8 cellular contexts compared by ENCODE assay signal in the genomic region with DNA sequence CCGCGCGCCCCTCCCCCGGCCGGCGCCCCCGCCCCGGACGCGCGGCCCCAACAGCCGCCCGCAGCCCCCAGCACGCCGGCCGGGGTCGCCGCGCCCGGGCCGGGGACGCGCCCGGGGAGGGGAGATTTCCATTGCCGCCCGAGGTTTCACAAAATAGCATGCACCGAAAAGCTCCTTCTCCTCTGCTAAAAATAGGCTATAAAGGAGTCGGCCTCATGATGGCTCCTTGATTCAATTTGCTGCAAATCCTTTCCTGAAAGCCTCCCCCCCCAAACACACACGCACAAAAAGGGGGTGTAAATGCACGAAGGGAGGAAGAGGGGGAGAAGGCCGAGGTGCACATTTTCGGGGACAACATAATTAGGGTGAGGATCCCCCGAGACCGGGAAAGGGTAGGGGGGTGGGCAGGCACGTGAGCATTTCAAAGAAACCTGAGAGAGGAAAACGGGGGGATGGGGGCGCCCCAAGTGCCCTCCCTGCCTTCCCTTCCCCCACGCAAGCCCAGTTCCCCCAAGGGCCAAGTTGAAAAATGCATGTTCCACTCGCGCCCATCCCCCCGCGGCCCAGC. TPM values are rescaled to one million over a fixed set of nuclear protein-coding genes. Genes with fewer than 3 reads are reported as not detected.
DNase-seq lines count a peak whose midpoint lies in the region; ATAC-seq and TF ChIP-seq lines count a peak whose summit lies in the region.

No MANE protein-coding gene starts in this region.

- H3K27ac ChIP-seq in ascending aorta, result peak overlapping the region; percentile 96 to 98
- H3K27ac ChIP-seq in hepatocyte, result peak overlapping the region; percentile 100

- H3K9me3 ChIP-seq in ascending aorta, result no peaks in the 10 kb centered on the region
- H3K9me3 ChIP-seq in hepatocyte (ENCODE audit: low read depth), result no peaks in the 10 kb centered on the region

- DNase-seq in Ammon's horn (ENCODE audit: low spot score), result peak; percentile 44
- DNase-seq in RKO (ENCODE audit: low spot score), result peak; percentile 61
- DNase-seq in ascending aorta (ENCODE audit: low spot score in 2 of 2), result peak in 1 of 2 donors; percentile 71
- peak; percentile 49 for DNase-seq in hepatocyte (ENCODE audit: low spot score)
- DNase-seq in retina, result peak; percentile 75

- peak overlapping the region; percentile 58 for H2AFZ ChIP-seq in hepatocyte

- H4K20me1 ChIP-seq in hepatocyte (ENCODE audit: insufficient read depth, poor library complexity, severe bottlenecking), result peaks cover 33% of the 10 kb centered on the region

- H3K27me3 ChIP-seq in ascending aorta (no peaks in the 10 kb centered on the region), hepatocyte (no peaks in the 10 kb centered on the region)

- no peaks in the 10 kb centered on the region for H3K9me2 ChIP-seq in hepatocyte (replicated peaks; ENCODE audit: insufficient read depth)

- H3K36me3 ChIP-seq in ascending aorta (no peaks in the 10 kb centered on the region), hepatocyte (replicated peaks; ENCODE audit: insufficient read depth, low read depth) (no peaks in the 10 kb centered on the region)

- peaks cover 56% of the 10 kb centered on the region for H3K79me2 ChIP-seq in hepatocyte

- peak overlapping the region; percentile 79 for H3K4me2 ChIP-seq in hepatocyte

- H3K4me1 ChIP-seq in ascending aorta (peaks cover 0 to 14% of the 10 kb centered on the region in 2 donors), hepatocyte (ENCODE audit: insufficient read depth) (peaks cover 16% of the 10 kb centered on the region)

- no peak for TF ChIP-seq CTCF in ascending aorta (IDR thresholded peaks at IDR 0.05)
- TF ChIP-seq CTCF in hepatocyte (IDR thresholded peaks at IDR 0.05; ENCODE audit: poor library complexity), result no peak

- H3K4me3 ChIP-seq in ascending aorta, result peak overlapping the region; percentile 97
- peak overlapping the region; percentile 100 for H3K4me3 ChIP-seq in hepatocyte

- 2% methylated on average over 24 of the region's 42 CpGs for WGBS in hepatocyte (ENCODE audit: low lambda C conversion rate, missing lambda C conversion rate)

- intact Hi-C loops in ascending aorta (cut with DNase I), result loop anchor here (1.0 to 10.0 kb wide), 10 partner anchors 49 to 1186 kb away; no protein-coding TSS in a partner anchor

- ATAC-seq in GM18511 (IDR thresholded peaks at IDR 0.05; ENCODE audit: unreplicated experiment) (peak; percentile 7), GM21528 (IDR thresholded peaks at IDR 0.05; ENCODE audit: low FRiP score, unreplicated experiment) (no peak), HG03442 (IDR thresholded peaks at IDR 0.05; ENCODE audit: unreplicated experiment) (no peak)

RNA-seq across cellular contexts. Expression of a gene that starts 0.7 kb away (rescaled TPM):
- total RNA-seq in ascending aorta (52.0 TPM), hepatocyte (122 and 165 TPM in 2 replicates)
- polyA plus RNA-seq in hepatocyte, result 30.2 and 30.4 TPM in 2 replicates
